ENCODE assay signal across 8 cellular contexts in genomic region chr12:107760817-107761501, GRCh38. TPM values are rescaled to one million over a fixed set of nuclear protein-coding genes. Genes with fewer than 3 reads are reported as not detected.
DNase-seq lines count a peak whose midpoint lies in the region; ATAC-seq and TF ChIP-seq lines count a peak whose summit lies in the region.

PRDM4 (minus strand) TSS chr12:107761137; CDS start chr12:107760515, 622 bp downstream.

- H3K27ac ChIP-seq in gastroesophageal sphincter = peak within 1 kb of the TSS; percentile 3 to 88 (median 78)

- no peak for TF ChIP-seq EP300 in gastroesophageal sphincter (IDR thresholded peaks at IDR 0.05)

- intact Hi-C loops in activated naive CD4-positive, alpha-beta T cell treated with anti-CD3 and anti-CD28 coated beads for 36 hours (cut with micrococcal nuclease) = loop anchor here (1.0 to 10.0 kb wide), 7 partner anchors 76 to 1094 kb away; partner anchors contain the start of genes CRY1, FICD, ISCU and PWP1

- CTCF ChIA-PET in activated naive CD4-positive, alpha-beta T cell treated with anti-CD3 and anti-CD28 coated beads for 36 hours (lab: Charles Lee) = interaction anchor here (1.0 kb wide), 1 partner anchor 85 kb away, joined by 3 read pairs; no protein-coding TSS in a partner anchor

- TF ChIP-seq CTCF in GM06990 (IDR thresholded peaks at IDR 0.05; ENCODE audit: insufficient read depth, low read length, poor library complexity, severe bottlenecking) (no peak), HFF-Myc (IDR thresholded peaks at IDR 0.05; ENCODE audit: low read depth, low read length, missing control alignments) (no peak), gastroesophageal sphincter (IDR thresholded peaks at IDR 0.05) (peak in 3 of 4 experiments; percentile 50 to 63 (median 50))

- H3K4me1 ChIP-seq in gastroesophageal sphincter = peaks cover 7 to 37% (median 22%) of the 10 kb centered on the region in 3 donors

- H3K36me3 Mint-ChIP-seq in activated naive CD4-positive, alpha-beta T cell treated with anti-CD3 and anti-CD28 coated beads for 36 hours (ENCODE audit: low read depth) = peaks cover 12% of the 10 kb centered on the region

- H3K36me3 ChIP-seq in GM06990 (ENCODE audit: control insufficient read depth, insufficient read depth, low read length) (peaks cover 4% of the 10 kb centered on the region), gastroesophageal sphincter (peaks cover 3 to 23% of the 10 kb centered on the region in 2 donors)

- H3K27me3 ChIP-seq in GM06990 (replicated peaks; ENCODE audit: control insufficient read depth, insufficient read depth, low read length) = no peaks in the 10 kb centered on the region
- no peaks in the 10 kb centered on the region for H3K27me3 ChIP-seq in gastroesophageal sphincter

- H3K9me3 Mint-ChIP-seq in activated naive CD4-positive, alpha-beta T cell treated with anti-CD3 and anti-CD28 coated beads for 36 hours = peaks cover 1% of the 10 kb centered on the region

- no peaks in the 10 kb centered on the region for H3K9me3 ChIP-seq in gastroesophageal sphincter

- peak; percentile 95 for DNase-seq in GM06990 (ENCODE audit: extremely low read depth, insufficient read length)
- DNase-seq in HFF-Myc (ENCODE audit: extremely low read depth, low read depth) = peak; percentile 65
- peak; percentile 90 for DNase-seq in MV-4-11 (lab: John Stamatoyannopoulos, UW)
- DNase-seq in SK-MEL-5 (ENCODE audit: low read depth, low spot score) = peak; percentile 95
- peak; percentile 92 for DNase-seq in activated naive CD4-positive, alpha-beta T cell treated with anti-CD3 and anti-CD28 coated beads for 36 hours
- peak; percentile 46 for DNase-seq in non-pigmented ciliary epithelial cell (ENCODE audit: low read depth)
- DNase-seq in superior temporal gyrus (ENCODE audit: extremely low spot score) = peak; percentile 94

- H3K4me3 Mint-ChIP-seq in activated naive CD4-positive, alpha-beta T cell treated with anti-CD3 and anti-CD28 coated beads for 36 hours = peak within 1 kb of the TSS; percentile 93

- peaks cover 24% of the 10 kb centered on the region for H3K4me1 Mint-ChIP-seq in activated naive CD4-positive, alpha-beta T cell treated with anti-CD3 and anti-CD28 coated beads for 36 hours (ENCODE audit: low read depth)

- no peaks in the 10 kb centered on the region for H3K27me3 Mint-ChIP-seq in activated naive CD4-positive, alpha-beta T cell treated with anti-CD3 and anti-CD28 coated beads for 36 hours (ENCODE audit: low read depth)

- peak within 1 kb of the TSS; percentile 83 for H3K27ac Mint-ChIP-seq in activated naive CD4-positive, alpha-beta T cell treated with anti-CD3 and anti-CD28 coated beads for 36 hours

- in situ Hi-C loops in SK-MEL-5 (cut with HindIII; ENCODE audit: low pct_unique_long_range_greater_than_20kb, low sequenced_read_pairs) = no loop called here

- no CpG with 5 or more reads among the region's 83 CpGs for WGBS in gastroesophageal sphincter (ENCODE audit: low coverage in 1 of 2), 2 donors

- TF ChIP-seq POLR2A in gastroesophageal sphincter (IDR thresholded peaks at IDR 0.05) = peak; percentile 93

- H3K4me3 ChIP-seq in GM06990 (replicated peaks; ENCODE audit: low read depth, low read length) (peak within 1 kb of the TSS; percentile 76), HFF-Myc (replicated peaks; ENCODE audit: low read depth, low read length) (peak within 1 kb of the TSS; percentile 64), gastroesophageal sphincter (peak within 1 kb of the TSS; percentile 70 to 73)

- peak; percentile 99 for ATAC-seq in gastroesophageal sphincter

RNA-seq across cellular contexts. Expression of gene PRDM4, which starts in this region (rescaled TPM):
- total RNA-seq in SK-MEL-5 (2014; rRNA removed; shearing (Covaris generic)) = 24.7 and 27.6 TPM in 2 replicates
- polyA plus RNA-seq in SK-MEL-5 (2015; cell fraction: cytosol; rRNA removed) = 19.9 and 20.3 TPM in 2 replicates
- 33.5 and 39.8 TPM in 2 replicates for polyA plus RNA-seq in SK-MEL-5 (2015; cell fraction: nucleus; rRNA removed)
- 10 to 100 TPM; 18.8 to 20.6 TPM for total RNA-seq in activated naive CD4-positive, alpha-beta T cell treated with anti-CD3 and anti-CD28 coated beads for 36 hours
- total RNA-seq in gastroesophageal sphincter = 10 to 100 TPM; 21.8 to 29.5 (median 25.2) TPM

Comparison
In these comparisons a context has a peak if more than half of its experiments do, and no peak if none do; other contexts are left out.
1. Peak in every context shown above with its lines: DNase-seq, ATAC-seq, H3K4me3 ChIP-seq and H3K27ac ChIP-seq.
2. CTCF ChIP-seq: peak in gastroesophageal sphincter (3 of 4); none in GM06990 (single experiment) and HFF-Myc (single experiment).